Comparison of ENCODE assay signal across 8 cellular contexts in the genomic region with DNA sequence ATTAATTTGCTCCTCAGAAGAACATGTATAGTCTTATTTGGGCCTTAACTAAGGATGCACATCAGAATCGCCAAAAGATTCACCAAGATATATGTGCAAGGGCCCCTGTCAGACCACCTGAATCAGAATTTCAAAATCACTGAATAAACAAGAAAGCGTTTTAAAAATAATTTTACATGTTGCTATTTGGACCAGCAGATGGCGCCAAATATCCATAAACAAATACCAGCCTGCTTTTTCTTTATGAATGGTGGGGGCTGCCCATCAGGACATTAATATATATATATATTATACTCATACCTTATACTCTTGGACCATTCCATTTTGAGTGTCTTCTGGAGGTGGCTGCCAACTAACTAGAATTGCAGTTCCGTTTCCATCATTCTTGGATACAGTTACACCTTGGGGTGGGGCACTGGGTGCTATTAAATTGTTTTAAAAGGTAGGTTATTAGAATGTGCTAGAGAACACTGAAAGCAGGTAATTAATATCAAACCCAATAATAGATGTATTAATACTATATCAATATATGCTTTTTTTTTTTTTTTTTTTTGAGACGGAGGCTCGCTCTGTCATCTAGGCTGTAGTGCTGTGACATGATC.
DNase-seq lines count a peak whose midpoint lies in the region; ATAC-seq and TF ChIP-seq lines count a peak whose summit lies in the region.

No MANE protein-coding gene starts in this region.

- peaks cover 45% of the 10 kb centered on the region for H3K36me3 Mint-ChIP-seq in nephron (ENCODE audit: low read depth)

- H3K27me3 Mint-ChIP-seq in nephron (ENCODE audit: low read depth), result no peaks in the 10 kb centered on the region

- no peaks in the 10 kb centered on the region for H3K9me3 Mint-ChIP-seq in nephron

- no peak overlapping the region for H3K4me3 Mint-ChIP-seq in nephron

- H3K4me3 ChIP-seq in AG09309 (ENCODE audit: control insufficient read depth, low read depth, low read length), result no peak overlapping the region
- H3K4me3 ChIP-seq in coronary artery, result no peak overlapping the region

- no peak for ATAC-seq in HG03045 (IDR thresholded peaks at IDR 0.05; ENCODE audit: unreplicated experiment)

- TF ChIP-seq CTCF in AG09309 (IDR thresholded peaks at IDR 0.05; ENCODE audit: control insufficient read depth, insufficient read depth, low read depth, low read length, missing control alignments) (peak; percentile 50), coronary artery (IDR thresholded peaks at IDR 0.05) (peak; percentile 70), nephron (IDR thresholded peaks at IDR 0.05; ENCODE audit: unreplicated experiment in 3 of 3) (peak; percentile 75 to 84 (median 79))

- no peak overlapping the region for H3K27ac ChIP-seq in coronary artery

- H3K27ac Mint-ChIP-seq in nephron, result no peak overlapping the region

- DNase-seq in AG09309 (ENCODE audit: low read depth) (no peak), ELR (ENCODE audit: low read depth) (peak; percentile 57), NCI-H460 (ENCODE audit: extremely low read depth, low read depth) (peak; percentile 14), coronary artery (ENCODE audit: low spot score) (no peak), DMS153 treated with DMSO at 0.1 percent for 48 hours (lab: John Stamatoyannopoulos, UW; ENCODE audit: unreplicated experiment) (no peak), HuH-7 (ENCODE audit: low spot score) (no peak)

- no peaks in the 10 kb centered on the region for H3K4me1 Mint-ChIP-seq in nephron

Comparison
In these comparisons a context has a peak if more than half of its experiments do, and no peak if none do; other contexts are left out.
1. DNase-seq: peak in ELR (single experiment) and NCI-H460 (single experiment); none in AG09309 (single experiment), coronary artery (single experiment), DMS153 treated with DMSO at 0.1 percent for 48 hours (single experiment) and HuH-7 (single experiment).
2. Peak in every context shown above with its lines, with median percentiles within 50 percentile points of each other: CTCF ChIP-seq.